1 cellular context compared by ENCODE assay signal in the genomic region with DNA sequence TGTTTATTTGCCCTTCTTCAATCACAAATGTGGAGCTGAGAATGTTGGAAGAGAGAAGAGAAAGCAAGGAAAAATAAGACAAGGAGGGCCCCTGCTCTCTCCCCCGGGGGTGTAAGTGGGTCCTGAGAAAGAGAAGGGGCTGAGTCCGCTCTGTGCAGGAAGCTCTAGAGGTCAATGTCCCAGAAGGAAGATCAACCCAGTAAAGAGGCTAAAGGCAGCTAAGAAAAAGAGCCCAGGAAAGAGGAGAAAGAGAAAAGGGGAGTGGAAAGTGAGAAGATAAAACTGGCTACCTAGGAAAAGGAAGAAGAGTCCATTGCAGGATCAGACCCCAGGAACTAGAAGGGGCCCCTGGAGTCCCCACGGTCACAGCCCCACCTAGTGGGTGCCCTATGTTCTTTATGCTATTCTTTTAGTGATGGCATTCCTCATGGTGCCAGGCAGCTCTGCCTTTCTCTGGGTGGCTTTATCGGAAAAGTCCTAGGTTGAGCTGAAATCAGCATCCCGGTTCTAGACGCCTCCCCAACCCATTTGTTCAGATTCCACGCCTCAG.
TF ChIP-seq lines count a peak whose summit lies in the region.

No MANE protein-coding gene starts in this region.

TF ChIP-seq in K562, 482 proteins besides CTCF, POLR2A, EP300 and RAD21 (continued from another document):
- TF ChIP-seq, protein P1, sequence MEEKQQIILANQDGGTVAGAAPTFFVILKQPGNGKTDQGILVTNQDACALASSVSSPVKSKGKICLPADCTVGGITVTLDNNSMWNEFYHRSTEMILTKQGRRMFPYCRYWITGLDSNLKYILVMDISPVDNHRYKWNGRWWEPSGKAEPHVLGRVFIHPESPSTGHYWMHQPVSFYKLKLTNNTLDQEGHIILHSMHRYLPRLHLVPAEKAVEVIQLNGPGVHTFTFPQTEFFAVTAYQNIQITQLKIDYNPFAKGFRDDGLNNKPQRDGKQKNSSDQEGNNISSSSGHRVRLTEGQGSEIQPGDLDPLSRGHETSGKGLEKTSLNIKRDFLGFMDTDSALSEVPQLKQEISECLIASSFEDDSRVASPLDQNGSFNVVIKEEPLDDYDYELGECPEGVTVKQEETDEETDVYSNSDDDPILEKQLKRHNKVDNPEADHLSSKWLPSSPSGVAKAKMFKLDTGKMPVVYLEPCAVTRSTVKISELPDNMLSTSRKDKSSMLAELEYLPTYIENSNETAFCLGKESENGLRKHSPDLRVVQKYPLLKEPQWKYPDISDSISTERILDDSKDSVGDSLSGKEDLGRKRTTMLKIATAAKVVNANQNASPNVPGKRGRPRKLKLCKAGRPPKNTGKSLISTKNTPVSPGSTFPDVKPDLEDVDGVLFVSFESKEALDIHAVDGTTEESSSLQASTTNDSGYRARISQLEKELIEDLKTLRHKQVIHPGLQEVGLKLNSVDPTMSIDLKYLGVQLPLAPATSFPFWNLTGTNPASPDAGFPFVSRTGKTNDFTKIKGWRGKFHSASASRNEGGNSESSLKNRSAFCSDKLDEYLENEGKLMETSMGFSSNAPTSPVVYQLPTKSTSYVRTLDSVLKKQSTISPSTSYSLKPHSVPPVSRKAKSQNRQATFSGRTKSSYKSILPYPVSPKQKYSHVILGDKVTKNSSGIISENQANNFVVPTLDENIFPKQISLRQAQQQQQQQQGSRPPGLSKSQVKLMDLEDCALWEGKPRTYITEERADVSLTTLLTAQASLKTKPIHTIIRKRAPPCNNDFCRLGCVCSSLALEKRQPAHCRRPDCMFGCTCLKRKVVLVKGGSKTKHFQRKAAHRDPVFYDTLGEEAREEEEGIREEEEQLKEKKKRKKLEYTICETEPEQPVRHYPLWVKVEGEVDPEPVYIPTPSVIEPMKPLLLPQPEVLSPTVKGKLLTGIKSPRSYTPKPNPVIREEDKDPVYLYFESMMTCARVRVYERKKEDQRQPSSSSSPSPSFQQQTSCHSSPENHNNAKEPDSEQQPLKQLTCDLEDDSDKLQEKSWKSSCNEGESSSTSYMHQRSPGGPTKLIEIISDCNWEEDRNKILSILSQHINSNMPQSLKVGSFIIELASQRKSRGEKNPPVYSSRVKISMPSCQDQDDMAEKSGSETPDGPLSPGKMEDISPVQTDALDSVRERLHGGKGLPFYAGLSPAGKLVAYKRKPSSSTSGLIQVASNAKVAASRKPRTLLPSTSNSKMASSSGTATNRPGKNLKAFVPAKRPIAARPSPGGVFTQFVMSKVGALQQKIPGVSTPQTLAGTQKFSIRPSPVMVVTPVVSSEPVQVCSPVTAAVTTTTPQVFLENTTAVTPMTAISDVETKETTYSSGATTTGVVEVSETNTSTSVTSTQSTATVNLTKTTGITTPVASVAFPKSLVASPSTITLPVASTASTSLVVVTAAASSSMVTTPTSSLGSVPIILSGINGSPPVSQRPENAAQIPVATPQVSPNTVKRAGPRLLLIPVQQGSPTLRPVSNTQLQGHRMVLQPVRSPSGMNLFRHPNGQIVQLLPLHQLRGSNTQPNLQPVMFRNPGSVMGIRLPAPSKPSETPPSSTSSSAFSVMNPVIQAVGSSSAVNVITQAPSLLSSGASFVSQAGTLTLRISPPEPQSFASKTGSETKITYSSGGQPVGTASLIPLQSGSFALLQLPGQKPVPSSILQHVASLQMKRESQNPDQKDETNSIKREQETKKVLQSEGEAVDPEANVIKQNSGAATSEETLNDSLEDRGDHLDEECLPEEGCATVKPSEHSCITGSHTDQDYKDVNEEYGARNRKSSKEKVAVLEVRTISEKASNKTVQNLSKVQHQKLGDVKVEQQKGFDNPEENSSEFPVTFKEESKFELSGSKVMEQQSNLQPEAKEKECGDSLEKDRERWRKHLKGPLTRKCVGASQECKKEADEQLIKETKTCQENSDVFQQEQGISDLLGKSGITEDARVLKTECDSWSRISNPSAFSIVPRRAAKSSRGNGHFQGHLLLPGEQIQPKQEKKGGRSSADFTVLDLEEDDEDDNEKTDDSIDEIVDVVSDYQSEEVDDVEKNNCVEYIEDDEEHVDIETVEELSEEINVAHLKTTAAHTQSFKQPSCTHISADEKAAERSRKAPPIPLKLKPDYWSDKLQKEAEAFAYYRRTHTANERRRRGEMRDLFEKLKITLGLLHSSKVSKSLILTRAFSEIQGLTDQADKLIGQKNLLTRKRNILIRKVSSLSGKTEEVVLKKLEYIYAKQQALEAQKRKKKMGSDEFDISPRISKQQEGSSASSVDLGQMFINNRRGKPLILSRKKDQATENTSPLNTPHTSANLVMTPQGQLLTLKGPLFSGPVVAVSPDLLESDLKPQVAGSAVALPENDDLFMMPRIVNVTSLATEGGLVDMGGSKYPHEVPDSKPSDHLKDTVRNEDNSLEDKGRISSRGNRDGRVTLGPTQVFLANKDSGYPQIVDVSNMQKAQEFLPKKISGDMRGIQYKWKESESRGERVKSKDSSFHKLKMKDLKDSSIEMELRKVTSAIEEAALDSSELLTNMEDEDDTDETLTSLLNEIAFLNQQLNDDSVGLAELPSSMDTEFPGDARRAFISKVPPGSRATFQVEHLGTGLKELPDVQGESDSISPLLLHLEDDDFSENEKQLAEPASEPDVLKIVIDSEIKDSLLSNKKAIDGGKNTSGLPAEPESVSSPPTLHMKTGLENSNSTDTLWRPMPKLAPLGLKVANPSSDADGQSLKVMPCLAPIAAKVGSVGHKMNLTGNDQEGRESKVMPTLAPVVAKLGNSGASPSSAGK (IDR thresholded peaks at IDR 0.05): no peak
- TF ChIP-seq KLF1 (tag; IDR thresholded peaks at IDR 0.05) (no peak), SMC3 (conservative IDR thresholded peaks at IDR 0.05; ENCODE audit: insufficient read depth, low read depth, low read length) (peak; percentile 54; the same call in 1 of the 2 replicates), HOXB6 (CRISPR knock-in tag; IDR thresholded peaks at IDR 0.05; ENCODE audit: borderline replicate concordance) (no peak), MEF2D (tag; conservative IDR thresholded peaks at IDR 0.05; ENCODE audit: low read depth) (no peak), ZNF12 (CRISPR knock-in tag; IDR thresholded peaks at IDR 0.05) (no peak), ARID2 (IDR thresholded peaks at IDR 0.05) (peak; percentile 31; the same call in 1 of the 2 replicates), NR2C2 (CRISPR knock-in tag; IDR thresholded peaks at IDR 0.05) (no peak), NR2C2 (tag; IDR thresholded peaks at IDR 0.05) (no peak), ZNF121 (CRISPR knock-in tag; conservative IDR thresholded peaks at IDR 0.05) (no peak), PML (IDR thresholded peaks at IDR 0.05; ENCODE audit: low read length) (no peak), PHTF2 (CRISPR knock-in tag; IDR thresholded peaks at IDR 0.05) (no peak), BCL6 (CRISPR knock-in tag; IDR thresholded peaks at IDR 0.05) (no peak)
